In genomic region chr6:113813207-113813606, GRCh38 we compare ENCODE assay signal across 15 cellular contexts. TPM values are rescaled to one million over a fixed set of nuclear protein-coding genes. Genes with fewer than 3 reads are reported as not detected.
DNase-seq lines count a peak whose midpoint lies in the region; ATAC-seq lines count a peak whose summit lies in the region.
"Had no signal": no experiment of that assay in that cellular context is flagged by ENCODE, and none has a peak within 500 bp of the region (broad histone marks: within the 10 kb centered on the region; RNA-seq: fewer than 3 reads in every experiment).

No MANE protein-coding gene starts in this region.

- H3K27ac ChIP-seq in neuronal stem cell (replicated peaks; ENCODE audit: low read length) = no peak overlapping the region
- H3K27ac ChIP-seq: adrenal gland, BLaER1 had no signal

- in situ Hi-C loops in G401 (cut with HindIII; ENCODE audit: low sequenced_read_pairs) = no loop called here

- no peaks in the 10 kb centered on the region for H3K36me3 Mint-ChIP-seq in activated naive CD4-positive, alpha-beta T cell treated with anti-CD3 and anti-CD28 coated beads, Interleukin-2, amount 50 U/mL, for 72 hours
- H3K36me3 Mint-ChIP-seq: stimulated activated effector memory CD8-positive, alpha-beta T cell treated with anti-CD3 and anti-CD28 coated beads, Interleukin-12 subunit alpha, Interleukin-12 subunit beta, amount 100 ng/mL, for 72 hours had no signal

- no CpG with 5 or more reads among the region's 3 CpGs for WGBS in neuronal stem cell (ENCODE audit: extremely low coverage in 2 of 2, insufficient read length in 2 of 2, insufficient replicate concordance in 1 of 2), 2 donors

- peaks cover 0 to 4% of the 10 kb centered on the region in 2 donors for H3K9me3 Mint-ChIP-seq in activated naive CD4-positive, alpha-beta T cell treated with anti-CD3 and anti-CD28 coated beads, Interleukin-2, amount 50 U/mL, for 72 hours
- H3K9me3 Mint-ChIP-seq: activated B cell treated with CpG ODN at 0.5 μM for 24 hours; stimulated activated effector memory CD8-positive, alpha-beta T cell treated with anti-CD3 and anti-CD28 coated beads, Interleukin-12 subunit alpha, Interleukin-12 subunit beta, amount 100 ng/mL, for 72 hours had no signal

- H3K18ac ChIP-seq in neuronal stem cell (ENCODE audit: low read length) = no peak overlapping the region

- H3K4ac ChIP-seq in neuronal stem cell (ENCODE audit: low read length) = no peak overlapping the region

- H3K27me3 ChIP-seq in neuronal stem cell (ENCODE audit: control insufficient read depth in 3 of 3, insufficient read depth in 3 of 3, low read depth in 1 of 3, low read length in 3 of 3) = no peaks in the 10 kb centered on the region
- H3K27me3 ChIP-seq: adrenal gland, BLaER1 had no signal

- no peak overlapping the region for H3K9ac ChIP-seq in neuronal stem cell (ENCODE audit: low read depth, low read length, poor library complexity)
- H3K9ac ChIP-seq: BLaER1 had no signal

- no peaks in the 10 kb centered on the region for H3K4me1 ChIP-seq in neuronal stem cell (ENCODE audit: control insufficient read depth in 2 of 2, insufficient read depth in 1 of 2, low read depth in 1 of 2, low read length in 2 of 2)
- H3K4me1 ChIP-seq: adrenal gland had no signal

- H3K27ac Mint-ChIP-seq in activated naive CD4-positive, alpha-beta T cell treated with anti-CD3 and anti-CD28 coated beads, Interleukin-2, amount 50 U/mL, for 72 hours = no peak overlapping the region
- H3K27ac Mint-ChIP-seq: activated B cell treated with CpG ODN at 0.5 μM for 24 hours; stimulated activated effector memory CD8-positive, alpha-beta T cell treated with anti-CD3 and anti-CD28 coated beads, Interleukin-12 subunit alpha, Interleukin-12 subunit beta, amount 100 ng/mL, for 72 hours had no signal

- H3K14ac ChIP-seq in neuronal stem cell (ENCODE audit: low read length) = no peak overlapping the region

- DNase-seq in AG20443 (ENCODE audit: low spot score) (peak; percentile 73), NCI-H226 (peak; percentile 79), epidermal melanocyte (ENCODE audit: insufficient read length, low spot score) (peak; percentile 43), neuronal stem cell (ENCODE audit: low spot score) (no peak), G401 (ENCODE audit: low spot score) (no peak), GDM1 (lab: John Stamatoyannopoulos, UW) (no peak), NOMO-1 treated with dmso at 0.1 percent for 144 hours (lab: John Stamatoyannopoulos, UW; ENCODE audit: unreplicated experiment) (no peak)
- no peak for DNase-seq in activated naive CD4-positive, alpha-beta T cell treated with anti-CD3 and anti-CD28 coated beads, Interleukin-2, amount 50 U/mL, for 72 hours (ENCODE audit: low spot score in 2 of 2)
- DNase-seq: activated B cell treated with CpG ODN at 0.5 μM for 24 hours; activated CD8-positive, alpha-beta memory T cell treated with anti-CD3 and anti-CD28 coated beads, Interleukin-2, amount 50 U/mL, for 48 hours; adrenal gland; NCI-H82; SHP77 had no signal

- no peak overlapping the region for H3K4me3 ChIP-seq in neuronal stem cell (ENCODE audit: low read length in 2 of 2)
- H3K4me3 ChIP-seq: adrenal gland, BLaER1 had no signal

- no peak for ATAC-seq in activated naive CD4-positive, alpha-beta T cell treated with anti-CD3 and anti-CD28 coated beads, Interleukin-2, amount 50 U/mL, for 72 hours
- ATAC-seq: stimulated activated effector memory CD8-positive, alpha-beta T cell treated with anti-CD3 and anti-CD28 coated beads, Interleukin-12 subunit alpha, Interleukin-12 subunit beta, amount 100 ng/mL, for 72 hours had no signal

- no peaks in the 10 kb centered on the region for H3K36me3 ChIP-seq in neuronal stem cell (replicated peaks in 1 of 2; ENCODE audit: control insufficient read depth in 2 of 2, insufficient read depth in 2 of 2, low read length in 2 of 2)
- H3K36me3 ChIP-seq: adrenal gland, BLaER1 had no signal

- H3K9me3 ChIP-seq in neuronal stem cell (replicated peaks in 1 of 2; ENCODE audit: control insufficient read depth in 2 of 2, insufficient read depth in 1 of 2, low read depth in 1 of 2, low read length in 2 of 2) = peaks cover 2 to 4% of the 10 kb centered on the region in 2 donors
- H3K9me3 ChIP-seq: adrenal gland, BLaER1 had no signal

- H3K4me2 ChIP-seq in neuronal stem cell (ENCODE audit: insufficient read depth, low read length, poor library complexity, severe bottlenecking) = no peak overlapping the region
- H3K4me2 ChIP-seq: BLaER1 had no signal

- H4K8ac ChIP-seq in neuronal stem cell (ENCODE audit: low read depth, low read length) = no peak overlapping the region

- H2BK12ac ChIP-seq in neuronal stem cell (ENCODE audit: low read length) = no peak overlapping the region

- no peak overlapping the region for H2AK5ac ChIP-seq in neuronal stem cell (ENCODE audit: low read depth, low read length)

- no peak overlapping the region for H2BK15ac ChIP-seq in neuronal stem cell (ENCODE audit: low read length)

- no peak overlapping the region for H2BK5ac ChIP-seq in neuronal stem cell (ENCODE audit: low read length)

- H3K79me1 ChIP-seq in neuronal stem cell (ENCODE audit: low read depth, low read length) = no peaks in the 10 kb centered on the region

- H2AFZ ChIP-seq in neuronal stem cell (ENCODE audit: low read length) = peak overlapping the region; percentile 73

- no peak overlapping the region for H3K23ac ChIP-seq in neuronal stem cell (ENCODE audit: low read depth, low read length, poor library complexity)

- no peak overlapping the region for H2BK120ac ChIP-seq in neuronal stem cell (ENCODE audit: low read depth, low read length)

- H4K91ac ChIP-seq in neuronal stem cell (ENCODE audit: low read depth, low read length, poor library complexity) = no peak overlapping the region

RNA-seq across cellular contexts. Expression of gene MARCKS, which starts 43.9 kb away (rescaled TPM):
- 125 TPM for polyA plus RNA-seq in neuronal stem cell (2013, experiment 1 of 2)
- polyA plus RNA-seq in neuronal stem cell (2013, experiment 2 of 2) = 129 TPM
- total RNA-seq in G401 (2014; rRNA removed; shearing (Covaris generic)) = not detected in 2 replicates
- under 1 TPM; 0.05 to 0.21 TPM for total RNA-seq in activated naive CD4-positive, alpha-beta T cell treated with anti-CD3 and anti-CD28 coated beads, Interleukin-2, amount 50 U/mL, for 72 hours

Comparison
In these comparisons a context has a peak if more than half of its experiments do, and no peak if none do; other contexts are left out.
1. DNase-seq: peak in AG20443 (single experiment), NCI-H226 (single experiment) and epidermal melanocyte (single experiment); none in neuronal stem cell (single experiment), G401 (single experiment), GDM1 (single experiment), NOMO-1 treated with dmso at 0.1 percent for 144 hours (single experiment) and activated naive CD4-positive, alpha-beta T cell treated with anti-CD3 and anti-CD28 coated beads, Interleukin-2, amount 50 U/mL, for 72 hours (0 of 2).